Comparison of ENCODE assay signal across 1 cellular context in the genomic region with DNA sequence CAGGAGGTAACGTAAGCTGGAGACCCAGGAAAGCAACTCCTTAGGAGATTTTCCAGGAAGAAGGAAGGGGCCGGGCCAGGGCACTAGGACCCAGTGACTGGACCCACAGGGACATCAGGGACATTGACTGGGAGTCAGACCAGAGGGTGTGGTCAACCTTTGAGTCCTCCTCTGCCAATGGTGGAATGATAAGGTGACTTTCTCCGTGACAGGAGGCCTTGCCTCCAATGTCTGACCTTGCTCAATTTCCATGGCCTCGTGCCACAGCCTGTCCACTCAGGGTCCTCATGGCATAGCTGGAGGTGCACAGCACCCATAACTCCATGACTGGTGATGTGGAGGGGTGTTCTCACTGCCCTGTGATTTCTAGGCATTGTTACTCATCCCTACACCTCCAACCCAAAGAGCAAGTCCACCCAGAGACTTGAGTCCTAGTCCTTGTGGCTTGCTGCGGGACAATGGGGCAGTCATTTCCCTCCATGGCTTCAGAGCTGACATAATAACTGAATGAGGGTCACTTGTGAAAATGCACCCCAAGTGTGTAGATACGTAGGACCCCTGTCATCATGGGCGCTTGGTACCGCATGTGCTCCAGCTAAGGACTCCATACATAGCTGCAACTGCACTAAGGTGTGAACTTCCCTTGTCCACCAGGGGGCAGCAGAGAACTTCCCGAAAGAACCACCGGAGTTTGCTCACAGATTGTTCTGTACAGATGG.
TF ChIP-seq lines count a peak whose summit lies in the region.

No MANE protein-coding gene starts in this region.

TF ChIP-seq in GM12878, 131 proteins besides CTCF, POLR2A, EP300 and RAD21 (continued from another document):
- TF ChIP-seq CBX3 (IDR thresholded peaks at IDR 0.05; ENCODE audit: borderline replicate concordance, low read depth) (no peak), SMC3 (IDR thresholded peaks at IDR 0.05; ENCODE audit: borderline replicate concordance, low read length) (peak; percentile 75), ZNF24 (IDR thresholded peaks at IDR 0.05) (no peak), RELA (IDR thresholded peaks at IDR 0.05; ENCODE audit: borderline replicate concordance, partially characterized antibody) (no peak), MYC (IDR thresholded peaks at IDR 0.05; ENCODE audit: insufficient read depth, insufficient read length, insufficient replicate concordance, low read length, severe bottlenecking) (no peak), ZNF622 (IDR thresholded peaks at IDR 0.05) (no peak), YY1 (IDR thresholded peaks at IDR 0.05; ENCODE audit: low read depth, low read length) (peak; percentile 56; the same call in 1 of the 2 replicates), IKZF1 (conservative IDR thresholded peaks at IDR 0.05) (no peak), YBX1 (IDR thresholded peaks at IDR 0.05) (no peak)
